ENCODE assay signal across 11 cellular contexts in the genomic region with DNA sequence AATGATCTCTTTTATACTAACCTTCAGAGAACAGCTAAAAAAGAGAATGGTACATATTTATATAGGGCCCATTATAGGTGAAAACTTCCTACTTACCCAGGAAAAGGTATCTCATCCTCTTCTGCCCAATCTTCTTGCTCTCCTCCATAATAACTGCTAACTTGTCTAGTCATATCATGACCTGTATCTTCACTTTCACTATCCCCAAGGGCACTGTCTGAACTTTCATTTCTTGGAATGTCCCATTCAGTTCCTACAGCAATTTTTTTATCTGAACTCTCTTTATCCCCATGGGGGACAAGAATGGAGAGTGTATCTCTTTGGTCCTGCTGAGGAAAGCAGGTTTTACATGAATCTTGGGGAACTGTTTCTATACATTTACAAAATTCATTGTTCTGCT. TPM values are rescaled to one million over a fixed set of nuclear protein-coding genes. Genes with fewer than 3 reads are reported as not detected.
DNase-seq lines count a peak whose midpoint lies in the region; ATAC-seq and TF ChIP-seq lines count a peak whose summit lies in the region.
"Had no signal": no experiment of that assay in that cellular context is flagged by ENCODE, and none has a peak within 500 bp of the region (broad histone marks: within the 10 kb centered on the region; RNA-seq: fewer than 3 reads in every experiment).

No MANE protein-coding gene starts in this region.

- H3K27me3 Mint-ChIP-seq in neural progenitor cell (ENCODE audit: insufficient read depth, low read depth), result no peaks in the 10 kb centered on the region

- no peak overlapping the region for H3K27ac Mint-ChIP-seq in neural progenitor cell

- H3K27me3 ChIP-seq in skeletal muscle tissue (ENCODE audit: control insufficient read depth in 3 of 3, insufficient read depth in 3 of 3, low read length in 3 of 3) (no peaks in the 10 kb centered on the region), neural progenitor cell (no peaks in the 10 kb centered on the region)

- H3K4me1 Mint-ChIP-seq in neural progenitor cell, result peaks cover 5% of the 10 kb centered on the region

- no peaks in the 10 kb centered on the region for H4K20me1 ChIP-seq in neural progenitor cell (ENCODE audit: low read depth)

- H3K27ac ChIP-seq in skeletal muscle tissue (ENCODE audit: low read depth, low read length) (peak overlapping the region; percentile 92), neural progenitor cell (no peak overlapping the region)
- H3K27ac ChIP-seq: HL-60 had no signal

- no peaks in the 10 kb centered on the region for H3K9me3 ChIP-seq in skeletal muscle tissue (ENCODE audit: control insufficient read depth in 3 of 3, low read length in 3 of 3)
- no peaks in the 10 kb centered on the region for H3K9me3 ChIP-seq in neural progenitor cell (ENCODE audit: low read depth)

- no peaks in the 10 kb centered on the region for H3K9me3 Mint-ChIP-seq in neural progenitor cell

- H3K4me3 Mint-ChIP-seq in neural progenitor cell, result no peak overlapping the region

- H3K9ac ChIP-seq in skeletal muscle tissue (ENCODE audit: low read depth in 1 of 3, low read length in 3 of 3) (no peak overlapping the region), neural progenitor cell (no peak overlapping the region)

- peak; percentile 51 for ATAC-seq in GM18867 (IDR thresholded peaks at IDR 0.05; ENCODE audit: unreplicated experiment)
- ATAC-seq in HG03039 (IDR thresholded peaks at IDR 0.05; ENCODE audit: unreplicated experiment), result peak; percentile 39

- H3K4me2 ChIP-seq in neural progenitor cell, result no peak overlapping the region

- H3K79me2 ChIP-seq in neural progenitor cell (ENCODE audit: low read depth), result no peaks in the 10 kb centered on the region

- no peak overlapping the region for H2AFZ ChIP-seq in neural progenitor cell (replicated peaks)

- H3K4me3 ChIP-seq in skeletal muscle tissue (ENCODE audit: low read length in 3 of 3), result no peak overlapping the region
- no peak overlapping the region for H3K4me3 ChIP-seq in neural progenitor cell

- H3K36me3 ChIP-seq in skeletal muscle tissue (ENCODE audit: control insufficient read depth in 3 of 3, insufficient read depth in 3 of 3, low read length in 3 of 3) (peaks cover 10 to 31% (median 17%) of the 10 kb centered on the region in 3 donors), neural progenitor cell (peaks cover 6% of the 10 kb centered on the region)

- H3F3A ChIP-seq in neural progenitor cell (ENCODE audit: low read depth), result no peaks in the 10 kb centered on the region

- peaks cover 26% of the 10 kb centered on the region for H3K36me3 Mint-ChIP-seq in neural progenitor cell

- TF ChIP-seq CTCF in neural progenitor cell (IDR thresholded peaks at IDR 0.05), result no peak

- H3K4me1 ChIP-seq in skeletal muscle tissue (ENCODE audit: control insufficient read depth in 3 of 3, insufficient read depth in 3 of 3, low read length in 3 of 3) (peaks cover 19 to 25% (median 21%) of the 10 kb centered on the region in 3 donors), neural progenitor cell (peaks cover 11% of the 10 kb centered on the region)

- DNase-seq in epidermal melanocyte (ENCODE audit: insufficient read length, low spot score) (peak; percentile 18), neural progenitor cell (ENCODE audit: low spot score) (no peak), COLO668 (lab: John Stamatoyannopoulos, UW; ENCODE audit: unreplicated experiment) (no peak), MV-4-11 (lab: John Stamatoyannopoulos, UW) (no peak)
- DNase-seq in activated effector memory CD4-positive, alpha-beta T cell treated with Interleukin-2 at 50 U/mL for 16 hours, result no peak
- DNase-seq: activated effector memory CD4-positive, alpha-beta T cell treated with anti-CD3 and anti-CD28 coated beads, Interleukin-2, amount 50 U/mL, for 16 hours; stimulated activated CD4-positive, alpha-beta T cell treated with anti-CD3 and anti-CD28 coated beads, Interleukin-1b, Interleukin-23, amount 100 ng/mL, for 48 hours had no signal

RNA-seq across cellular contexts. Expression of gene RAPGEF6, which starts 36.4 kb away (rescaled TPM):
- total RNA-seq in skeletal muscle tissue, result 29.7 TPM
- total RNA-seq in neural progenitor cell (ENCODE audit: low replicate concordance), result 15.4 and 18.1 TPM in 2 replicates
